ENCODE assay signal across 17 cellular contexts in the genomic region with DNA sequence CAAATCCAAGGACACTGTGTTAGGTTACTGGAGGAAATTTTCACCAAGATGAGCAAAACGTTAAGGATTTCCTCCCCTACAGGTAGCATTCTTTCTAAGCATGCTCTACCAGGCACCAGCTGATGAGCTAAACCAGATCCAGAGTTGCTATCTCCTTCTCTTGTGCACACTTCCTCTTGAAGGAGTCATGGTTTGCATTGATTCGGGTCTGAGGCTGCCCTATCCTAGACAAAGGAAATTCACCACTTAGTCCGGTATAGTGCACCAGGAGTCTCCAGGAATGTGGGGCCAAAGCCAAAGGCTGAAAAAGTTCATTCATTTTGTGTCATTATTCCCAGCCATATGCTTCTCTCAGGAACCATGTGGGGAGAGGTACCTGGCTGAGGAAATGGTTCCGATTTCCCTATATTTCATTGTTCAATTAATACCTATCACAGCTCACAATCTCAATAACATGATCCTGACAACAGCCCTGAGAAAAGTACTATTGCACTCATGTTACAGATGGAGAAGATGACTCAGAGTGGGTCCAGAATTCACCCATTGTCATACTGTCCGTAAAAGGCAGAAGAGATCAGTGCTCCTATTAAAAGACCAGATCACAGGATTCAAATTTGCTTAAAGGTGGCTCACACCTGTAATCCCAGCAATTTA. TPM values are rescaled to one million over a fixed set of nuclear protein-coding genes. Genes with fewer than 3 reads are reported as not detected.
DNase-seq lines count a peak whose midpoint lies in the region; ATAC-seq, FAIRE-seq and TF ChIP-seq lines count a peak whose summit lies in the region.
"Had no signal": no experiment of that assay in that cellular context is flagged by ENCODE, and none has a peak within 500 bp of the region (broad histone marks: within the 10 kb centered on the region; RNA-seq: fewer than 3 reads in every experiment).

No MANE protein-coding gene starts in this region.

- H3K9me3 ChIP-seq in WERI-Rb-1 (ENCODE audit: severe bottlenecking) = no peaks in the 10 kb centered on the region
- H3K9me3 ChIP-seq: left ventricle myocardium inferior had no signal

- peaks cover 6% of the 10 kb centered on the region for H3K36me3 Mint-ChIP-seq in activated naive CD8-positive, alpha-beta T cell treated with anti-CD3 and anti-CD28 coated beads, Interleukin-2, amount 50 U/mL, for 24 hours (ENCODE audit: low read depth)
- peaks cover 7% of the 10 kb centered on the region for H3K36me3 Mint-ChIP-seq in activated naive CD8-positive, alpha-beta T cell treated with anti-CD3 and anti-CD28 coated beads for 36 hours
- peaks cover 3% of the 10 kb centered on the region for H3K36me3 Mint-ChIP-seq in activated T-helper 1 cell treated with anti-CD3 and anti-CD28 coated beads, Interleukin-12 subunit alpha, Interleukin-12 subunit beta, Interleukin-2, Interleukin-4 antibody, amounts not matched to agents 30 ng/mL and 10 ng/mL and 1 ng/mL, durations not matched to agents 14 hours and 24 hours and 36 hours (ENCODE audit: low read depth)

- H3K27ac Mint-ChIP-seq in activated naive CD8-positive, alpha-beta T cell treated with anti-CD3 and anti-CD28 coated beads, Interleukin-2, amount 50 U/mL, for 24 hours = no peak overlapping the region
- no peak overlapping the region for H3K27ac Mint-ChIP-seq in activated naive CD8-positive, alpha-beta T cell treated with anti-CD3 and anti-CD28 coated beads for 36 hours
- peak overlapping the region; percentile 18 for H3K27ac Mint-ChIP-seq in activated T-helper 1 cell treated with anti-CD3 and anti-CD28 coated beads, Interleukin-12 subunit alpha, Interleukin-12 subunit beta, Interleukin-2, Interleukin-4 antibody, amounts not matched to agents 30 ng/mL and 10 ng/mL and 1 ng/mL, durations not matched to agents 14 hours and 24 hours and 36 hours

- no peak for TF ChIP-seq CTCF in fibroblast of pulmonary artery (IDR thresholded peaks at IDR 0.05; ENCODE audit: low read length, missing control alignments)
- no peak for TF ChIP-seq CTCF in WERI-Rb-1 (IDR thresholded peaks at IDR 0.05; ENCODE audit: low read depth, low read length)

- peak; percentile 69 for ATAC-seq in activated naive CD8-positive, alpha-beta T cell treated with anti-CD3 and anti-CD28 coated beads, Interleukin-2, amount 50 U/mL, for 24 hours
- no peak for ATAC-seq in HG03108 (IDR thresholded peaks at IDR 0.05; ENCODE audit: unreplicated experiment)
- ATAC-seq: naive thymus-derived CD8-positive, alpha-beta T cell had no signal

- no peaks in the 10 kb centered on the region for H3K27me3 ChIP-seq in WERI-Rb-1 (ENCODE audit: insufficient read depth, low read depth, severe bottlenecking)

- H3K4me3 Mint-ChIP-seq in activated naive CD8-positive, alpha-beta T cell treated with anti-CD3 and anti-CD28 coated beads, Interleukin-2, amount 50 U/mL, for 24 hours = no peak overlapping the region
- H3K4me3 Mint-ChIP-seq in activated naive CD8-positive, alpha-beta T cell treated with anti-CD3 and anti-CD28 coated beads for 36 hours = no peak overlapping the region
- no peak overlapping the region for H3K4me3 Mint-ChIP-seq in activated T-helper 1 cell treated with anti-CD3 and anti-CD28 coated beads, Interleukin-12 subunit alpha, Interleukin-12 subunit beta, Interleukin-2, Interleukin-4 antibody, amounts not matched to agents 30 ng/mL and 10 ng/mL and 1 ng/mL, durations not matched to agents 14 hours and 24 hours and 36 hours
- H3K4me3 Mint-ChIP-seq: naive thymus-derived CD8-positive, alpha-beta T cell had no signal

- no peak for FAIRE-seq in urothelium cell line (lab: Jason Lieb, UNC)

- no peaks in the 10 kb centered on the region for H3K27me3 Mint-ChIP-seq in activated naive CD8-positive, alpha-beta T cell treated with anti-CD3 and anti-CD28 coated beads, Interleukin-2, amount 50 U/mL, for 24 hours
- H3K27me3 Mint-ChIP-seq in activated naive CD8-positive, alpha-beta T cell treated with anti-CD3 and anti-CD28 coated beads for 36 hours = no peaks in the 10 kb centered on the region
- H3K27me3 Mint-ChIP-seq in activated T-helper 1 cell treated with anti-CD3 and anti-CD28 coated beads, Interleukin-12 subunit alpha, Interleukin-12 subunit beta, Interleukin-2, Interleukin-4 antibody, amounts not matched to agents 30 ng/mL and 10 ng/mL and 1 ng/mL, durations not matched to agents 14 hours and 24 hours and 36 hours (ENCODE audit: insufficient read depth) = no peaks in the 10 kb centered on the region
- H3K27me3 Mint-ChIP-seq: naive thymus-derived CD8-positive, alpha-beta T cell had no signal

- H3K36me3 ChIP-seq in WERI-Rb-1 = no peaks in the 10 kb centered on the region; the same call in 1 of the 2 replicates
- H3K36me3 ChIP-seq: left ventricle myocardium inferior had no signal

- H3K9me3 Mint-ChIP-seq in activated naive CD8-positive, alpha-beta T cell treated with anti-CD3 and anti-CD28 coated beads, Interleukin-2, amount 50 U/mL, for 24 hours = peaks cover 3% of the 10 kb centered on the region
- peaks cover 2% of the 10 kb centered on the region for H3K9me3 Mint-ChIP-seq in activated naive CD8-positive, alpha-beta T cell treated with anti-CD3 and anti-CD28 coated beads for 36 hours
- no peaks in the 10 kb centered on the region for H3K9me3 Mint-ChIP-seq in activated T-helper 1 cell treated with anti-CD3 and anti-CD28 coated beads, Interleukin-12 subunit alpha, Interleukin-12 subunit beta, Interleukin-2, Interleukin-4 antibody, amounts not matched to agents 30 ng/mL and 10 ng/mL and 1 ng/mL, durations not matched to agents 14 hours and 24 hours and 36 hours

- H3K4me3 ChIP-seq in fibroblast of pulmonary artery (replicated peaks; ENCODE audit: low read depth, low read length) = no peak overlapping the region
- H3K4me3 ChIP-seq in WERI-Rb-1 (ENCODE audit: low read depth, low read length) = no peak overlapping the region
- H3K4me3 ChIP-seq: left ventricle myocardium inferior had no signal

- DNase-seq in activated naive CD8-positive, alpha-beta T cell treated with anti-CD3 and anti-CD28 coated beads, Interleukin-2, amount 50 U/mL, for 24 hours = no peak
- DNase-seq in activated naive CD8-positive, alpha-beta T cell treated with anti-CD3 and anti-CD28 coated beads for 36 hours = no peak
- DNase-seq in activated T-helper 1 cell treated with anti-CD3 and anti-CD28 coated beads, Interleukin-12 subunit alpha, Interleukin-12 subunit beta, Interleukin-2, Interleukin-4 antibody, amounts not matched to agents 30 ng/mL and 10 ng/mL and 1 ng/mL, durations not matched to agents 14 hours and 24 hours and 36 hours (ENCODE audit: low spot score) = no peak
- DNase-seq in fibroblast of pulmonary artery (ENCODE audit: low read depth) = peak; percentile 53
- peak; percentile 12 for DNase-seq in urothelium cell line (ENCODE audit: low spot score)
- DNase-seq in WERI-Rb-1 = no peak
- DNase-seq in superior temporal gyrus (ENCODE audit: extremely low spot score) = no peak
- DNase-seq: activated CD4-positive, alpha-beta T cell treated with anti-CD3 and anti-CD28 coated beads for 4 hours; activated T-cell treated with anti-CD3 and anti-CD28 coated beads for 4 hours; DMS79 treated with DMSO at 0.1 percent for 48 hours; Kasumi-1; left ventricle myocardium inferior; naive thymus-derived CD8-positive, alpha-beta T cell; NCI-H1694; NCI-H524; SW 1271 had no signal

- intact Hi-C loops in activated T-helper 1 cell treated with anti-CD3 and anti-CD28 coated beads, Interleukin-12 subunit alpha, Interleukin-12 subunit beta, Interleukin-2, Interleukin-4 antibody, amounts not matched to agents 30 ng/mL and 10 ng/mL and 1 ng/mL, durations not matched to agents 14 hours and 24 hours and 36 hours (cut with micrococcal nuclease) = no loop called here

- H3K27ac ChIP-seq in WERI-Rb-1 = no peak overlapping the region
- H3K27ac ChIP-seq: left ventricle myocardium inferior had no signal

- peaks cover 11% of the 10 kb centered on the region for H3K4me1 Mint-ChIP-seq in activated naive CD8-positive, alpha-beta T cell treated with anti-CD3 and anti-CD28 coated beads, Interleukin-2, amount 50 U/mL, for 24 hours
- peaks cover 10% of the 10 kb centered on the region for H3K4me1 Mint-ChIP-seq in activated naive CD8-positive, alpha-beta T cell treated with anti-CD3 and anti-CD28 coated beads for 36 hours
- H3K4me1 Mint-ChIP-seq in activated T-helper 1 cell treated with anti-CD3 and anti-CD28 coated beads, Interleukin-12 subunit alpha, Interleukin-12 subunit beta, Interleukin-2, Interleukin-4 antibody, amounts not matched to agents 30 ng/mL and 10 ng/mL and 1 ng/mL, durations not matched to agents 14 hours and 24 hours and 36 hours (ENCODE audit: low read depth) = peaks cover 10% of the 10 kb centered on the region

RNA-seq across cellular contexts. Expression of a gene that starts 39.1 kb away (rescaled TPM):
- total RNA-seq in activated naive CD8-positive, alpha-beta T cell treated with anti-CD3 and anti-CD28 coated beads for 36 hours = 10 to 100 TPM; 25.0 to 28.4 TPM
- total RNA-seq in activated T-helper 1 cell treated with anti-CD3 and anti-CD28 coated beads, Interleukin-12 subunit alpha, Interleukin-12 subunit beta, Interleukin-2, Interleukin-4 antibody, amounts not matched to agents 30 ng/mL and 10 ng/mL and 1 ng/mL, durations not matched to agents 14 hours and 24 hours and 36 hours = 36.5 and 38.0 TPM in 2 replicates

Comparison
In these comparisons a context has a peak if more than half of its experiments do, and no peak if none do; other contexts are left out.
1. DNase-seq: peak in fibroblast of pulmonary artery (single experiment) and urothelium cell line (single experiment); none in activated naive CD8-positive, alpha-beta T cell treated with anti-CD3 and anti-CD28 coated beads, Interleukin-2, amount 50 U/mL, for 24 hours (single experiment), activated naive CD8-positive, alpha-beta T cell treated with anti-CD3 and anti-CD28 coated beads for 36 hours (single experiment), activated T-helper 1 cell treated with anti-CD3 and anti-CD28 coated beads, Interleukin-12 subunit alpha, Interleukin-12 subunit beta, Interleukin-2, Interleukin-4 antibody, amounts not matched to agents 30 ng/mL and 10 ng/mL and 1 ng/mL, durations not matched to agents 14 hours and 24 hours and 36 hours (single experiment), WERI-Rb-1 (single experiment) and superior temporal gyrus (single experiment).